In genomic region chr15:44722011-44722410, GRCh38 we compare ENCODE assay signal across 16 cellular contexts. TPM values are rescaled to one million over a fixed set of nuclear protein-coding genes. Genes with fewer than 3 reads are reported as not detected.
DNase-seq lines count a peak whose midpoint lies in the region; ATAC-seq lines count a peak whose summit lies in the region.
"Had no signal": no experiment of that assay in that cellular context is flagged by ENCODE, and none has a peak within 500 bp of the region (broad histone marks: within the 10 kb centered on the region; RNA-seq: fewer than 3 reads in every experiment).

No MANE protein-coding gene starts in this region.

- CTCF ChIA-PET in activated CD4-positive, alpha-beta memory T cell treated with anti-CD3 and anti-CD28 coated beads, Interleukin-2, amount 10 ng/mL, durations not matched to agents 7 days and 5 days (lab: Charles Lee), result interaction anchor here (13.6 to 15.3 kb wide), 2 partner anchors 10 to 57 kb away, joined by 329 to 399 read pairs; partner anchors contain the start of genes SPG11 and TRIM69

- peak overlapping the region; percentile 96 for H3K27ac Mint-ChIP-seq in T-helper 1 cell treated with Interleukin-12 subunit alpha and Interleukin-12 subunit beta and Interleukin-4 antibody, amounts not matched to agents 30 μg/mL and 1 μg/mL, for 36 hours
- peak overlapping the region; percentile 91 for H3K27ac Mint-ChIP-seq in activated CD4-positive, alpha-beta memory T cell treated with anti-CD3 and anti-CD28 coated beads, Interleukin-2, amount 10 ng/mL, durations not matched to agents 7 days and 5 days
- peak overlapping the region; percentile 60 to 100 (median 94) for H3K27ac Mint-ChIP-seq in naive thymus-derived CD8-positive, alpha-beta T cell
- H3K27ac Mint-ChIP-seq: neural progenitor cell had no signal

- no peak for DNase-seq in T-helper 1 cell
- DNase-seq in activated CD4-positive, alpha-beta memory T cell treated with anti-CD3 and anti-CD28 coated beads, Interleukin-2, amount 10 ng/mL, durations not matched to agents 7 days and 5 days, result no peak
- DNase-seq in naive thymus-derived CD8-positive, alpha-beta T cell, result no peak
- DNase-seq in stimulated activated CD4-positive, alpha-beta T cell treated with anti-CD3 and anti-CD28 coated beads, Interleukin-2, amount 100 ng/mL, for 48 hours, result no peak
- no peak for DNase-seq in glomerular visceral epithelial cell (ENCODE audit: extremely low spot score)
- DNase-seq: activated CD4-positive, CD25-positive, alpha-beta regulatory T cell; C1 segment of cervical spinal cord; gastrocnemius medialis; H7; NCI-H2081; NCI-H69; thyroid gland had no signal

- H3K27me3 Mint-ChIP-seq in T-helper 1 cell treated with Interleukin-12 subunit alpha and Interleukin-12 subunit beta and Interleukin-4 antibody, amounts not matched to agents 30 μg/mL and 1 μg/mL, for 36 hours (ENCODE audit: low read depth), result no peaks in the 10 kb centered on the region
- H3K27me3 Mint-ChIP-seq in activated CD4-positive, alpha-beta memory T cell treated with anti-CD3 and anti-CD28 coated beads, Interleukin-2, amount 10 ng/mL, durations not matched to agents 7 days and 5 days, result no peaks in the 10 kb centered on the region
- no peaks in the 10 kb centered on the region for H3K27me3 Mint-ChIP-seq in naive thymus-derived CD8-positive, alpha-beta T cell

- H3K4me3 Mint-ChIP-seq in T-helper 1 cell treated with Interleukin-12 subunit alpha and Interleukin-12 subunit beta and Interleukin-4 antibody, amounts not matched to agents 30 μg/mL and 1 μg/mL, for 36 hours, result no peak overlapping the region
- peak overlapping the region; percentile 38 for H3K4me3 Mint-ChIP-seq in activated CD4-positive, alpha-beta memory T cell treated with anti-CD3 and anti-CD28 coated beads, Interleukin-2, amount 10 ng/mL, durations not matched to agents 7 days and 5 days
- peak overlapping the region in 5 of 10 donors; percentile 22 to 88 (median 69) for H3K4me3 Mint-ChIP-seq in naive thymus-derived CD8-positive, alpha-beta T cell
- H3K4me3 Mint-ChIP-seq: neural progenitor cell had no signal

- peaks cover 76% of the 10 kb centered on the region for H3K4me1 Mint-ChIP-seq in T-helper 1 cell treated with Interleukin-12 subunit alpha and Interleukin-12 subunit beta and Interleukin-4 antibody, amounts not matched to agents 30 μg/mL and 1 μg/mL, for 36 hours (ENCODE audit: low read depth)
- H3K4me1 Mint-ChIP-seq in activated CD4-positive, alpha-beta memory T cell treated with anti-CD3 and anti-CD28 coated beads, Interleukin-2, amount 10 ng/mL, durations not matched to agents 7 days and 5 days, result peaks cover 87% of the 10 kb centered on the region
- peaks cover 31 to 92% (median 85%) of the 10 kb centered on the region in 4 donors for H3K4me1 Mint-ChIP-seq in naive thymus-derived CD8-positive, alpha-beta T cell

- no peaks in the 10 kb centered on the region for H3K9me3 Mint-ChIP-seq in T-helper 1 cell treated with Interleukin-12 subunit alpha and Interleukin-12 subunit beta and Interleukin-4 antibody, amounts not matched to agents 30 μg/mL and 1 μg/mL, for 36 hours
- H3K9me3 Mint-ChIP-seq in activated CD4-positive, alpha-beta memory T cell treated with anti-CD3 and anti-CD28 coated beads, Interleukin-2, amount 10 ng/mL, durations not matched to agents 7 days and 5 days, result no peaks in the 10 kb centered on the region
- no peaks in the 10 kb centered on the region for H3K9me3 Mint-ChIP-seq in naive thymus-derived CD8-positive, alpha-beta T cell
- H3K9me3 Mint-ChIP-seq: neural progenitor cell had no signal

- ATAC-seq in GM18868 (IDR thresholded peaks at IDR 0.05; ENCODE audit: unreplicated experiment) (peak; percentile 18), HG03432 (IDR thresholded peaks at IDR 0.05; ENCODE audit: unreplicated experiment) (no peak)
- ATAC-seq in naive thymus-derived CD8-positive, alpha-beta T cell, result no peak
- ATAC-seq: gastrocnemius medialis had no signal

- peaks cover 31% of the 10 kb centered on the region for H3K36me3 Mint-ChIP-seq in T-helper 1 cell treated with Interleukin-12 subunit alpha and Interleukin-12 subunit beta and Interleukin-4 antibody, amounts not matched to agents 30 μg/mL and 1 μg/mL, for 36 hours (ENCODE audit: low read depth)
- H3K36me3 Mint-ChIP-seq in activated CD4-positive, alpha-beta memory T cell treated with anti-CD3 and anti-CD28 coated beads, Interleukin-2, amount 10 ng/mL, durations not matched to agents 7 days and 5 days (ENCODE audit: low read depth), result peaks cover 57% of the 10 kb centered on the region
- H3K36me3 Mint-ChIP-seq in naive thymus-derived CD8-positive, alpha-beta T cell, result peaks cover 1 to 29% (median 14%) of the 10 kb centered on the region in 3 donors

- POLR2A ChIA-PET in activated CD4-positive, alpha-beta memory T cell treated with anti-CD3 and anti-CD28 coated beads, Interleukin-2, amount 10 ng/mL, durations not matched to agents 7 days and 5 days (lab: Charles Lee), result interaction anchor here (1.0 to 37.6 kb wide), 6 partner anchors 5 to 476 kb away, joined by 3 to 4153 read pairs (median 1600); partner anchors contain the start of genes B2M, PATL2, SPG11 and TRIM69
- POLR2A ChIA-PET in naive thymus-derived CD8-positive, alpha-beta T cell (lab: Charles Lee), result interaction anchor here (0.6 to 22.5 kb wide), 8 partner anchors 7 to 178 kb away, joined by 3 to 1743 read pairs (median 356); partner anchors contain the start of genes B2M, PATL2, SPG11 and TRIM69

RNA-seq across cellular contexts. Expression of gene B2M, which starts 10.7 kb away (rescaled TPM):
- total RNA-seq in activated CD4-positive, alpha-beta memory T cell treated with anti-CD3 and anti-CD28 coated beads, Interleukin-2, amount 10 ng/mL, durations not matched to agents 7 days and 5 days, result 1,000 to 10,000 TPM; 9,723 to 9,975 TPM
- total RNA-seq in naive thymus-derived CD8-positive, alpha-beta T cell, result 1,000 to 10,000 TPM; 6,403 to 7,046 TPM
- over 10,000 TPM; 25,152 to 39,550 (median 31,716) TPM for polyA plus RNA-seq in naive thymus-derived CD8-positive, alpha-beta T cell

RNA-seq across cellular contexts. Expression of gene PATL2, which starts 10.9 kb away (rescaled TPM):
- total RNA-seq in activated CD4-positive, alpha-beta memory T cell treated with anti-CD3 and anti-CD28 coated beads, Interleukin-2, amount 10 ng/mL, durations not matched to agents 7 days and 5 days, result 10 to 100 TPM; 36.3 to 36.8 TPM
- 10 to 100 TPM; 69.4 to 69.9 TPM for total RNA-seq in naive thymus-derived CD8-positive, alpha-beta T cell
- 10 to 100 TPM in 2 of 3 donors, 1 to 10 TPM in 1; 7.2 to 21.8 (median 12.4) TPM for polyA plus RNA-seq in naive thymus-derived CD8-positive, alpha-beta T cell

RNA-seq across cellular contexts. Expression of gene TRIM69, which starts 14.3 kb away (rescaled TPM):
- 10 to 100 TPM; 83.4 to 88.2 TPM for total RNA-seq in activated CD4-positive, alpha-beta memory T cell treated with anti-CD3 and anti-CD28 coated beads, Interleukin-2, amount 10 ng/mL, durations not matched to agents 7 days and 5 days
- total RNA-seq in naive thymus-derived CD8-positive, alpha-beta T cell, result 10 to 100 TPM; 28.9 to 34.9 TPM
- 10 to 100 TPM; 29.4 to 33.0 (median 31.6) TPM for polyA plus RNA-seq in naive thymus-derived CD8-positive, alpha-beta T cell

RNA-seq across cellular contexts. Expression of gene SPG11, which starts 58.5 kb away (rescaled TPM):
- 10 to 100 TPM; 76.9 to 84.4 TPM for total RNA-seq in activated CD4-positive, alpha-beta memory T cell treated with anti-CD3 and anti-CD28 coated beads, Interleukin-2, amount 10 ng/mL, durations not matched to agents 7 days and 5 days
- total RNA-seq in naive thymus-derived CD8-positive, alpha-beta T cell, result 100 to 1,000 TPM; 133 to 138 TPM
- polyA plus RNA-seq in naive thymus-derived CD8-positive, alpha-beta T cell, result 10 to 100 TPM; 24.3 to 30.9 (median 29.8) TPM
